ENCODE assay signal across 2 cellular contexts in the genomic region with DNA sequence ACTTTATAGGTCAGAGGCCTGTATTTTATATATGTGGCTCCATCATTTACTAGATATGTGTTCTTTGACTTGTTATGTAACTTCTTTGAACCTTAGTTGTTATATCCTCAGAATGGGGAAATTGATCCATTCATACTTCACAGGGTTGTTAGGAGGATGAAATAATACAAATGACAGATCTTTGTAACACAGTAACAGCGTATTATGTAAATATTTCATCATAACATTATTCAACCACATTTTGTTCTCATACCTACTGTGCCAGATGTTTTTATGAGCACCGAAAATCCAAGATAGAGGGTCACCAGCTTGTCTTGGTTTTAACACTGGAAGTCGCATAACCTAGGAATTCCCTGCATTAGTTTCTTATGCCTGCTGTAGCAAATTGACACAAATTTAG.
TF ChIP-seq lines count a peak whose summit lies in the region.

No MANE protein-coding gene starts in this region.

TF ChIP-seq in K562, 482 proteins besides CTCF, POLR2A, EP300 and RAD21:
- TF ChIP-seq CEBPG (CRISPR knock-in tag; IDR thresholded peaks at IDR 0.05) (no peak), CEBPG (tag; conservative IDR thresholded peaks at IDR 0.05 in 1 of 2, IDR thresholded peaks at IDR 0.05 in 1 of 2) (peak; percentile 48 to 58; a peak in 2 of 4 replicates), GATAD2A (IDR thresholded peaks at IDR 0.05) (no peak), CEBPB (tag; IDR thresholded peaks at IDR 0.05) (0 out of 2 replicates have a peak, but pooled peaks have one; percentile 33)
- TF ChIP-seq, protein P1, sequence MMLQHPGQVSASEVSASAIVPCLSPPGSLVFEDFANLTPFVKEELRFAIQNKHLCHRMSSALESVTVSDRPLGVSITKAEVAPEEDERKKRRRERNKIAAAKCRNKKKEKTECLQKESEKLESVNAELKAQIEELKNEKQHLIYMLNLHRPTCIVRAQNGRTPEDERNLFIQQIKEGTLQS (IDR thresholded peaks at IDR 0.05) = 0 out of 2 replicates have a peak, but pooled peaks have one; percentile 30
- TF ChIP-seq, protein P1 (CRISPR knock-in tag; conservative IDR thresholded peaks at IDR 0.05) = no peak

TF ChIP-seq in neural cell, 6 proteins besides CTCF, POLR2A, EP300 and RAD21:
- TF ChIP-seq TAF1 (IDR thresholded peaks at IDR 0.05; ENCODE audit: low read depth) (no peak), POLR2AphosphoS5 (IDR thresholded peaks at IDR 0.05) (no peak), EZH2 (IDR thresholded peaks at IDR 0.05; ENCODE audit: borderline replicate concordance, insufficient read depth, low read length, poor library complexity, severe bottlenecking) (no peak), SMC3 (conservative IDR thresholded peaks at IDR 0.05; ENCODE audit: poor library complexity) (no peak), MXI1 (conservative IDR thresholded peaks at IDR 0.05; ENCODE audit: poor library complexity, severe bottlenecking) (no peak)
- TF ChIP-seq, protein P2, sequence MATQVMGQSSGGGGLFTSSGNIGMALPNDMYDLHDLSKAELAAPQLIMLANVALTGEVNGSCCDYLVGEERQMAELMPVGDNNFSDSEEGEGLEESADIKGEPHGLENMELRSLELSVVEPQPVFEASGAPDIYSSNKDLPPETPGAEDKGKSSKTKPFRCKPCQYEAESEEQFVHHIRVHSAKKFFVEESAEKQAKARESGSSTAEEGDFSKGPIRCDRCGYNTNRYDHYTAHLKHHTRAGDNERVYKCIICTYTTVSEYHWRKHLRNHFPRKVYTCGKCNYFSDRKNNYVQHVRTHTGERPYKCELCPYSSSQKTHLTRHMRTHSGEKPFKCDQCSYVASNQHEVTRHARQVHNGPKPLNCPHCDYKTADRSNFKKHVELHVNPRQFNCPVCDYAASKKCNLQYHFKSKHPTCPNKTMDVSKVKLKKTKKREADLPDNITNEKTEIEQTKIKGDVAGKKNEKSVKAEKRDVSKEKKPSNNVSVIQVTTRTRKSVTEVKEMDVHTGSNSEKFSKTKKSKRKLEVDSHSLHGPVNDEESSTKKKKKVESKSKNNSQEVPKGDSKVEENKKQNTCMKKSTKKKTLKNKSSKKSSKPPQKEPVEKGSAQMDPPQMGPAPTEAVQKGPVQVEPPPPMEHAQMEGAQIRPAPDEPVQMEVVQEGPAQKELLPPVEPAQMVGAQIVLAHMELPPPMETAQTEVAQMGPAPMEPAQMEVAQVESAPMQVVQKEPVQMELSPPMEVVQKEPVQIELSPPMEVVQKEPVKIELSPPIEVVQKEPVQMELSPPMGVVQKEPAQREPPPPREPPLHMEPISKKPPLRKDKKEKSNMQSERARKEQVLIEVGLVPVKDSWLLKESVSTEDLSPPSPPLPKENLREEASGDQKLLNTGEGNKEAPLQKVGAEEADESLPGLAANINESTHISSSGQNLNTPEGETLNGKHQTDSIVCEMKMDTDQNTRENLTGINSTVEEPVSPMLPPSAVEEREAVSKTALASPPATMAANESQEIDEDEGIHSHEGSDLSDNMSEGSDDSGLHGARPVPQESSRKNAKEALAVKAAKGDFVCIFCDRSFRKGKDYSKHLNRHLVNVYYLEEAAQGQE (IDR thresholded peaks at IDR 0.05; ENCODE audit: borderline replicate concordance) = no peak
